In genomic region chr7:90244565-90244908, GRCh38 we compare ENCODE assay signal across 1 cellular context.
TF ChIP-seq lines count a peak whose summit lies in the region.

No MANE protein-coding gene starts in this region.

TF ChIP-seq in H1, 55 proteins besides CTCF, POLR2A, EP300 and RAD21:
- TF ChIP-seq RXRA (IDR thresholded peaks at IDR 0.05; ENCODE audit: insufficient read depth, low read depth, low read length) (no peak), RNF2 (IDR thresholded peaks at IDR 0.05; ENCODE audit: borderline replicate concordance, low read depth, low read length, missing control alignments, poor library complexity, severe bottlenecking) (no peak), TBP (IDR thresholded peaks at IDR 0.05; ENCODE audit: low read depth, low read length) (no peak), BRCA1 (IDR thresholded peaks at IDR 0.05; ENCODE audit: low read depth, low read length) (no peak), CBX8 (IDR thresholded peaks at IDR 0.05; ENCODE audit: borderline replicate concordance, low read depth, low read length) (no peak), HDAC2 (IDR thresholded peaks at IDR 0.05; ENCODE audit: borderline replicate concordance in 1 of 2, low read depth in 2 of 2, low read length in 2 of 2) (no peak), CEBPB (IDR thresholded peaks at IDR 0.05; ENCODE audit: low read depth, low read length) (no peak), GTF2F1 (IDR thresholded peaks at IDR 0.05; ENCODE audit: borderline replicate concordance, low read depth, low read length) (no peak), TAF7 (optimal IDR thresholded peaks at IDR 0.05; ENCODE audit: borderline replicate concordance, low read depth, low read length) (no peak), JUND (IDR thresholded peaks at IDR 0.05; ENCODE audit: low read length) (no peak), EGR1 (IDR thresholded peaks at IDR 0.05; ENCODE audit: borderline replicate concordance, low read depth, low read length) (no peak), MAFK (IDR thresholded peaks at IDR 0.05; ENCODE audit: low read depth, low read length) (no peak), BCL11A (IDR thresholded peaks at IDR 0.05; ENCODE audit: low read depth in 2 of 2, low read length in 2 of 2) (no peak), ATF3 (IDR thresholded peaks at IDR 0.05; ENCODE audit: insufficient read depth, low read depth, low read length) (no peak), SP4 (IDR thresholded peaks at IDR 0.05; ENCODE audit: low read length) (no peak; the same call in 1 of the 2 replicates), RBBP5 (IDR thresholded peaks at IDR 0.05; ENCODE audit: borderline replicate concordance, low read depth, low read length) (no peak), E2F6 (IDR thresholded peaks at IDR 0.05) (no peak), NRF1 (IDR thresholded peaks at IDR 0.05; ENCODE audit: low read depth, low read length) (no peak), BACH1 (IDR thresholded peaks at IDR 0.05; ENCODE audit: low read length) (no peak)
TF ChIP-seq in H1: peak in this region for 0.
